8 cellular contexts compared by ENCODE assay signal in genomic region chr12:56158029-56158925, GRCh38. TPM values are rescaled to one million over a fixed set of nuclear protein-coding genes. Genes with fewer than 3 reads are reported as not detected.
DNase-seq lines count a peak whose midpoint lies in the region; ATAC-seq and TF ChIP-seq lines count a peak whose summit lies in the region.

Gene MYL6 (plus strand): TSS chr12:56158359. CDS start chr12:56158402, 43 bp downstream.

- H3K9me3 ChIP-seq in SK-N-SH (no peaks in the 10 kb centered on the region), testis (no peaks in the 10 kb centered on the region)

- no peaks in the 10 kb centered on the region for H3K9me2 ChIP-seq in SK-N-SH

- CTCF ChIA-PET in SK-N-SH (lab: Yijun Ruan, JAX) = interaction anchor here (0.6 to 3.6 kb wide), 9 partner anchors 11 to 64 kb away, joined by 3 to 14 read pairs (median 3); partner anchors contain the start of genes ESYT1, SMARCC2 and ZC3H10

- H3K4me2 ChIP-seq in SK-N-SH = peak within 1 kb of the TSS; percentile 97

- H3K4me3 ChIP-seq in SK-N-SH (ENCODE audit: low read depth in 2 of 2, low read length in 1 of 2) = peak within 1 kb of the TSS; percentile 82 to 87
- H3K4me3 ChIP-seq in testis = peak within 1 kb of the TSS; percentile 76 to 85

- intact Hi-C loops in testis (cut with DNase I; ENCODE audit: low total_unique reads) = no loop called here

- TF ChIP-seq POLR2A in testis (IDR thresholded peaks at IDR 0.05) = peak; percentile 99

- H3K27me3 Mint-ChIP-seq in activated naive CD4-positive, alpha-beta T cell treated with anti-CD3 and anti-CD28 coated beads, Interleukin-2, amount 50 U/mL, for 24 hours = no peaks in the 10 kb centered on the region

- peaks cover 11% of the 10 kb centered on the region for H3K36me3 Mint-ChIP-seq in activated naive CD4-positive, alpha-beta T cell treated with anti-CD3 and anti-CD28 coated beads, Interleukin-2, amount 50 U/mL, for 24 hours

- H4K20me1 ChIP-seq in SK-N-SH (ENCODE audit: insufficient read depth) = peaks cover 38% of the 10 kb centered on the region

- peaks cover 50% of the 10 kb centered on the region for H3F3A ChIP-seq in SK-N-SH (replicated peaks; ENCODE audit: insufficient read depth)

- under 1% methylated on average over 28 of the region's 30 CpGs for WGBS in SK-N-SH (ENCODE audit: low lambda C conversion rate)
- 0 to 1% methylated on average over 22 to 30 of the region's 30 CpGs for WGBS in testis, 2 donors

- H3K27ac ChIP-seq in SK-N-SH (ENCODE audit: low read depth in 2 of 2, low read length in 1 of 2) (peak within 1 kb of the TSS; percentile 82 to 89), testis (peak within 1 kb of the TSS; percentile 98 to 99)

- peaks cover 30 to 39% of the 10 kb centered on the region in 2 experiments; a peak in 3 of 4 replicates for H3K4me1 ChIP-seq in SK-N-SH (ENCODE audit: control insufficient read depth in 1 of 2, insufficient read depth in 2 of 2, low read depth in 1 of 2, low read length in 1 of 2)
- H3K4me1 ChIP-seq in testis = peaks cover 37% of the 10 kb centered on the region

- peak within 1 kb of the TSS; percentile 91 for H3K4me3 Mint-ChIP-seq in activated naive CD4-positive, alpha-beta T cell treated with anti-CD3 and anti-CD28 coated beads, Interleukin-2, amount 50 U/mL, for 24 hours

- H3K36me3 ChIP-seq in SK-N-SH (replicated peaks in 1 of 2; ENCODE audit: control insufficient read depth in 1 of 2, insufficient read depth in 2 of 2, low read length in 1 of 2) = peaks cover 45 to 49% of the 10 kb centered on the region in 2 experiments
- no peaks in the 10 kb centered on the region for H3K36me3 ChIP-seq in testis (ENCODE audit: low read depth, missing control alignments)

- TF ChIP-seq RAD21 in SK-N-SH (IDR thresholded peaks at IDR 0.05; ENCODE audit: low read length) = no peak

- peak within 1 kb of the TSS; percentile 94 for H3K9ac ChIP-seq in SK-N-SH

- ATAC-seq in HG02588 (IDR thresholded peaks at IDR 0.05; ENCODE audit: unreplicated experiment) (peak; percentile 83), omental fat pad (ENCODE audit: low FRiP score) (peak; percentile 89)

- TF ChIP-seq EP300 in SK-N-SH (IDR thresholded peaks at IDR 0.05; ENCODE audit: borderline replicate concordance in 1 of 2, low read depth in 1 of 2, low read length in 1 of 2) = no peak

- H3K27ac Mint-ChIP-seq in activated naive CD4-positive, alpha-beta T cell treated with anti-CD3 and anti-CD28 coated beads, Interleukin-2, amount 50 U/mL, for 24 hours = peak within 1 kb of the TSS; percentile 96

- POLR2A ChIA-PET in SK-N-SH (lab: Yijun Ruan, JAX) = interaction anchor here (1.0 to 2.5 kb wide), 8 partner anchors 9 to 111 kb away, joined by 3 to 19 read pairs (median 5); partner anchors contain the start of genes ESYT1, SMARCC2 and ZC3H10

- DNase-seq in GM04503 (ENCODE audit: low read depth) (peak; percentile 85), NCI-H1048 (lab: John Stamatoyannopoulos, UW) (peak; percentile 95), SK-N-SH (peak; percentile 90), glomerular visceral epithelial cell (ENCODE audit: extremely low spot score) (peak; percentile 97), omental fat pad (ENCODE audit: low spot score) (peak; percentile 96), testis (peak; percentile 100)

- H3K79me2 ChIP-seq in SK-N-SH (ENCODE audit: insufficient read depth) = peaks cover 67% of the 10 kb centered on the region

- H3K4me1 Mint-ChIP-seq in activated naive CD4-positive, alpha-beta T cell treated with anti-CD3 and anti-CD28 coated beads, Interleukin-2, amount 50 U/mL, for 24 hours = peaks cover 46% of the 10 kb centered on the region

- TF ChIP-seq CTCF in SK-N-SH (IDR thresholded peaks at IDR 0.05) (no peak), omental fat pad (IDR thresholded peaks at IDR 0.05) (no peak), testis (IDR thresholded peaks at IDR 0.05) (no peak)

- H3K9me3 Mint-ChIP-seq in activated naive CD4-positive, alpha-beta T cell treated with anti-CD3 and anti-CD28 coated beads, Interleukin-2, amount 50 U/mL, for 24 hours = no peaks in the 10 kb centered on the region

- 0 out of 2 replicates have a peak within 1 kb of the TSS, but pooled peaks have one; percentile 48 for H2AFZ ChIP-seq in SK-N-SH (ENCODE audit: low read depth)

- H3K27me3 ChIP-seq in SK-N-SH (ENCODE audit: insufficient read depth) (no peaks in the 10 kb centered on the region), testis (no peaks in the 10 kb centered on the region)

TF ChIP-seq in SK-N-SH, 30 proteins besides CTCF, POLR2A, EP300 and RAD21:
- TF ChIP-seq JUND (IDR thresholded peaks at IDR 0.05) (peak; percentile 72), FOXJ3 (CRISPR knock-in tag; IDR thresholded peaks at IDR 0.05) (no peak), REST (IDR thresholded peaks at IDR 0.05; ENCODE audit: low read depth, low read length) (peak; percentile 77), USF1 (IDR thresholded peaks at IDR 0.05; ENCODE audit: borderline replicate concordance, low read depth) (no peak), YY1 (IDR thresholded peaks at IDR 0.05; ENCODE audit: low read depth) (peak; percentile 90), PBX3 (IDR thresholded peaks at IDR 0.05) (peak; percentile 61), TAF1 (IDR thresholded peaks at IDR 0.05; ENCODE audit: borderline replicate concordance, low read depth, low read length) (peak; percentile 99), POLR2AphosphoS5 (IDR thresholded peaks at IDR 0.05; ENCODE audit: low read depth, low read length) (peak; percentile 99), FOSL2 (IDR thresholded peaks at IDR 0.05; ENCODE audit: borderline replicate concordance, low read depth) (peak; percentile 53; the same call in 1 of the 2 replicates), SIN3A (IDR thresholded peaks at IDR 0.05; ENCODE audit: borderline replicate concordance, low read depth, low read length) (peak; percentile 93; the same call in 1 of the 2 replicates), GATA2 (CRISPR knock-in tag; IDR thresholded peaks at IDR 0.05) (no peak), RFX5 (IDR thresholded peaks at IDR 0.05; ENCODE audit: low read length) (peak; percentile 87)

RNA-seq across cellular contexts. Expression of gene MYL6, which starts in this region (rescaled TPM):
- polyA plus RNA-seq in SK-N-SH (2012; rRNA removed) = 4,697 and 4,711 TPM in 2 replicates
- polyA plus RNA-seq in SK-N-SH (2012; cell fraction: cytosol; rRNA removed) = 5,071 and 5,786 TPM in 2 replicates
- 2,747 and 3,220 TPM in 2 replicates for polyA plus RNA-seq in SK-N-SH (2012; cell fraction: nucleus; rRNA removed)
- total RNA-seq in omental fat pad = 1,000 to 10,000 TPM; 2,379 to 4,265 (median 3,293) TPM
- total RNA-seq in testis = 1,000 to 10,000 TPM in 1 of 2 donors, 100 to 1,000 TPM in 1; 939 to 1,373 TPM
- polyA plus RNA-seq in testis (ENCODE audit: insufficient read depth, low read depth, low replicate concordance) = 1,271 TPM

Comparison
In these comparisons a context has a peak if more than half of its experiments do, and no peak if none do; other contexts are left out.
1. Peak in every context shown above with its lines: DNase-seq, ATAC-seq, H3K4me3 ChIP-seq and H3K27ac ChIP-seq.